ENCODE assay signal across 16 cellular contexts in the genomic region with DNA sequence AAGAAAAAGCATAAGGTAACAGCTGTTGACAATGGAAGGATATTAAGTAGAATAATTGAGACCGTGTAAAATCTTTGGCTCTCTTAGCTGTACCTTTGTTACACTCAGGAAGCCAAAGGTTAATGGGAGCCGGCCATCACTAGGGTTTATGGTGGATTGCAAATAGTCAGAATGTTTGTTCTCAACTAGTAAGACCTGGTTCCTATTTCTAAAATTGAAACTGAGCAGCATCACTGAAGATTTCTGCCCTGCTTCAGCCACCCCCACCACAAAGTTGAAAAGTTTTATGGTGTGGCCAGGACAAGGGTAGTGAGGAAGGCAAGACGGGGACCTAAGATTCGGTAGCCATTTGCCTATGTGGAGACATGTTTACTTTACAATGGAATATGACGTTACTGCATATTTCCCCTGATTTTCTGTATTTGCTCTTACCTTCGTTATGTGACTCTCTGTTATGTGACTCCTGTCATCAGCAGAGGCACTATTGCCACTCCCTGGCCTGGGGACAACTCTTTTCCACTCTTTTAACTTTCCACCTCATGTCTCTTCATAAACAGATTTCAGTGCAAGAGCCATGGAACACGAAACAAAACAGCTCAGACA. TPM values are rescaled to one million over a fixed set of nuclear protein-coding genes. Genes with fewer than 3 reads are reported as not detected.
A peak's percentile ranks its signal among the peaks of the same experiment; 100 is the strongest.
DNase-seq lines count a peak whose midpoint lies in the region; ATAC-seq and TF ChIP-seq lines count a peak whose summit lies in the region.
"Had no signal": no experiment of that assay in that cellular context is flagged by ENCODE, and none has a peak within 500 bp of the region (broad histone marks: within the 10 kb centered on the region; RNA-seq: fewer than 3 reads in every experiment).

No MANE protein-coding gene starts in this region.

- H3K36me3 Mint-ChIP-seq in CD4-positive, alpha-beta T cell (ENCODE audit: low read depth): peaks cover 77% of the 10 kb centered on the region
- H3K36me3 Mint-ChIP-seq in T-helper 1 cell treated with Interleukin-12 subunit alpha and Interleukin-12 subunit beta and Interleukin-4 antibody, amounts not matched to agents 30 μg/mL and 1 μg/mL, for 36 hours (ENCODE audit: low read depth): peaks cover 52% of the 10 kb centered on the region
- peaks cover 37% of the 10 kb centered on the region for H3K36me3 Mint-ChIP-seq in central memory CD8-positive, alpha-beta T cell (ENCODE audit: insufficient read depth)

- no peak for TF ChIP-seq CTCF in CD4-positive, alpha-beta T cell (IDR thresholded peaks at IDR 0.05)
- TF ChIP-seq CTCF in GM10266 (IDR thresholded peaks at IDR 0.05; ENCODE audit: control insufficient read depth, insufficient read depth, low read depth, missing control alignments): no peak

- no peaks in the 10 kb centered on the region for H3K27me3 ChIP-seq in CD4-positive, alpha-beta T cell (ENCODE audit: control insufficient read depth, insufficient read depth, low read length)
- H3K27me3 ChIP-seq: BE2C had no signal

- H3K27ac ChIP-seq in CD4-positive, alpha-beta T cell (ENCODE audit: low read depth, low read length): no peak overlapping the region
- H3K27ac ChIP-seq: psoas muscle had no signal

- CTCF ChIA-PET in CD4-positive, alpha-beta T cell (lab: Charles Lee): no interaction called here

- H3K27me3 Mint-ChIP-seq in CD4-positive, alpha-beta T cell: no peaks in the 10 kb centered on the region
- no peaks in the 10 kb centered on the region for H3K27me3 Mint-ChIP-seq in T-helper 1 cell treated with Interleukin-12 subunit alpha and Interleukin-12 subunit beta and Interleukin-4 antibody, amounts not matched to agents 30 μg/mL and 1 μg/mL, for 36 hours (ENCODE audit: low read depth)
- H3K27me3 Mint-ChIP-seq in central memory CD8-positive, alpha-beta T cell: no peaks in the 10 kb centered on the region

- no peak for ATAC-seq in CD4-positive, alpha-beta T cell (ENCODE audit: poor library complexity)
- no peak for ATAC-seq in central memory CD8-positive, alpha-beta T cell (replicated peaks; ENCODE audit: extremely low read depth, poor library complexity, severe bottlenecking)
- ATAC-seq: left ventricle myocardium superior had no signal

- H3K9me3 Mint-ChIP-seq in CD4-positive, alpha-beta T cell: no peaks in the 10 kb centered on the region
- no peaks in the 10 kb centered on the region for H3K9me3 Mint-ChIP-seq in T-helper 1 cell treated with Interleukin-12 subunit alpha and Interleukin-12 subunit beta and Interleukin-4 antibody, amounts not matched to agents 30 μg/mL and 1 μg/mL, for 36 hours
- no peaks in the 10 kb centered on the region for H3K9me3 Mint-ChIP-seq in central memory CD8-positive, alpha-beta T cell

- H3K4me3 Mint-ChIP-seq in CD4-positive, alpha-beta T cell: no peak overlapping the region
- H3K4me3 Mint-ChIP-seq in T-helper 1 cell treated with Interleukin-12 subunit alpha and Interleukin-12 subunit beta and Interleukin-4 antibody, amounts not matched to agents 30 μg/mL and 1 μg/mL, for 36 hours: no peak overlapping the region
- no peak overlapping the region for H3K4me3 Mint-ChIP-seq in central memory CD8-positive, alpha-beta T cell

- DNase-seq in CD4-positive, alpha-beta T cell: no peak
- DNase-seq in GM10266 (ENCODE audit: extremely low spot score): peak; percentile 34
- no peak for DNase-seq in central memory CD8-positive, alpha-beta T cell (ENCODE audit: low spot score in 2 of 2)
- DNase-seq in NCI-H1048 (lab: John Stamatoyannopoulos, UW): no peak
- no peak for DNase-seq in HK-2 (ENCODE audit: unreplicated experiment)
- DNase-seq in NCI-H146 (lab: John Stamatoyannopoulos, UW): no peak
- DNase-seq: amniotic stem cell; BE2C; GOT3; left ventricle myocardium superior; NCI-H187; NCI-H524 treated with DMSO at 0.1 percent for 48 hours; OCI-M1; psoas muscle; stimulated activated CD4-positive, alpha-beta T cell treated with anti-CD3 and anti-CD28 coated beads, Interleukin-15, amount 100 ng/mL, for 24 hours had no signal

- peaks cover 12% of the 10 kb centered on the region for H3K4me1 Mint-ChIP-seq in CD4-positive, alpha-beta T cell (ENCODE audit: low read depth)
- peaks cover 42% of the 10 kb centered on the region for H3K4me1 Mint-ChIP-seq in T-helper 1 cell treated with Interleukin-12 subunit alpha and Interleukin-12 subunit beta and Interleukin-4 antibody, amounts not matched to agents 30 μg/mL and 1 μg/mL, for 36 hours (ENCODE audit: low read depth)
- peaks cover 9% of the 10 kb centered on the region for H3K4me1 Mint-ChIP-seq in central memory CD8-positive, alpha-beta T cell

- intact Hi-C loops in CD4-positive, alpha-beta T cell (cut with DNase I, micrococcal nuclease): no loop called here

- H3K27ac Mint-ChIP-seq in CD4-positive, alpha-beta T cell: peak overlapping the region; percentile 24
- peak overlapping the region; percentile 93 for H3K27ac Mint-ChIP-seq in T-helper 1 cell treated with Interleukin-12 subunit alpha and Interleukin-12 subunit beta and Interleukin-4 antibody, amounts not matched to agents 30 μg/mL and 1 μg/mL, for 36 hours
- peak overlapping the region; percentile 80 for H3K27ac Mint-ChIP-seq in central memory CD8-positive, alpha-beta T cell (ENCODE audit: low read depth)

- POLR2A ChIA-PET in CD4-positive, alpha-beta T cell (lab: Charles Lee): no interaction called here

- no peaks in the 10 kb centered on the region for H3K9me3 ChIP-seq in CD4-positive, alpha-beta T cell (ENCODE audit: control insufficient read depth, low read length)
- H3K9me3 ChIP-seq: BE2C, psoas muscle had no signal

RNA-seq across cellular contexts. Expression of a gene that starts 41.4 kb away (rescaled TPM):
- 1 to 10 TPM; 7.9 to 9.7 TPM for total RNA-seq in CD4-positive, alpha-beta T cell

Comparison
In these comparisons a context has a peak if more than half of its experiments do, and no peak if none do; other contexts are left out.
1. H3K27ac Mint-ChIP-seq: peak in every context shown above with its lines; median percentile 93 in T-helper 1 cell treated with Interleukin-12 subunit alpha and Interleukin-12 subunit beta and Interleukin-4 antibody, amounts not matched to agents 30 μg/mL and 1 μg/mL, for 36 hours; 80 in central memory CD8-positive, alpha-beta T cell; 24 in CD4-positive, alpha-beta T cell.